ENCODE assay signal across 2 cellular contexts in genomic region chr6:90490030-90490429, GRCh38.
TF ChIP-seq lines count a peak whose summit lies in the region.

No MANE protein-coding gene starts in this region.

TF ChIP-seq in HepG2, 621 proteins besides CTCF, POLR2A, EP300 and RAD21:
- no peak for TF ChIP-seq ZNF318 (CRISPR knock-in tag; IDR thresholded peaks at IDR 0.05)
- no peak for TF ChIP-seq ZNF543 (CRISPR knock-in tag; IDR thresholded peaks at IDR 0.05)
- TF ChIP-seq ZFX (CRISPR knock-in tag; IDR thresholded peaks at IDR 0.05; ENCODE audit: low read depth) = no peak
- no peak for TF ChIP-seq ZNF263 (CRISPR knock-in tag; IDR thresholded peaks at IDR 0.05)
- no peak for TF ChIP-seq MYNN (CRISPR knock-in tag; IDR thresholded peaks at IDR 0.05; ENCODE audit: low read depth)
- TF ChIP-seq HMG20A (CRISPR knock-in tag; IDR thresholded peaks at IDR 0.05; ENCODE audit: borderline replicate concordance) = no peak
- no peak for TF ChIP-seq TRIM22 (IDR thresholded peaks at IDR 0.05)
- no peak for TF ChIP-seq KDM1A (CRISPR knock-in tag; IDR thresholded peaks at IDR 0.05)

TF ChIP-seq in endothelial cell of umbilical vein, 7 proteins besides CTCF, POLR2A, EP300 and RAD21 (continued from another document):
- no peak for TF ChIP-seq MAX (IDR thresholded peaks at IDR 0.05; ENCODE audit: insufficient read depth, insufficient read length)
- TF ChIP-seq MYC (IDR thresholded peaks at IDR 0.05; ENCODE audit: low read depth, low read length) = no peak
- no peak for TF ChIP-seq GATA2 (IDR thresholded peaks at IDR 0.05; ENCODE audit: insufficient read depth, insufficient read length, low read depth, low read length)
- no peak for TF ChIP-seq POLR2AphosphoS5 (IDR thresholded peaks at IDR 0.05; ENCODE audit: insufficient read depth, low read depth, low read length)
- no peak for TF ChIP-seq EZH2 (IDR thresholded peaks at IDR 0.05; ENCODE audit: borderline replicate concordance, low read depth, low read length, severe bottlenecking)
- TF ChIP-seq FOS (IDR thresholded peaks at IDR 0.05; ENCODE audit: borderline replicate concordance, insufficient read depth, low read length) = no peak
